Comparison of ENCODE assay signal across 1 cellular context in the genomic region with DNA sequence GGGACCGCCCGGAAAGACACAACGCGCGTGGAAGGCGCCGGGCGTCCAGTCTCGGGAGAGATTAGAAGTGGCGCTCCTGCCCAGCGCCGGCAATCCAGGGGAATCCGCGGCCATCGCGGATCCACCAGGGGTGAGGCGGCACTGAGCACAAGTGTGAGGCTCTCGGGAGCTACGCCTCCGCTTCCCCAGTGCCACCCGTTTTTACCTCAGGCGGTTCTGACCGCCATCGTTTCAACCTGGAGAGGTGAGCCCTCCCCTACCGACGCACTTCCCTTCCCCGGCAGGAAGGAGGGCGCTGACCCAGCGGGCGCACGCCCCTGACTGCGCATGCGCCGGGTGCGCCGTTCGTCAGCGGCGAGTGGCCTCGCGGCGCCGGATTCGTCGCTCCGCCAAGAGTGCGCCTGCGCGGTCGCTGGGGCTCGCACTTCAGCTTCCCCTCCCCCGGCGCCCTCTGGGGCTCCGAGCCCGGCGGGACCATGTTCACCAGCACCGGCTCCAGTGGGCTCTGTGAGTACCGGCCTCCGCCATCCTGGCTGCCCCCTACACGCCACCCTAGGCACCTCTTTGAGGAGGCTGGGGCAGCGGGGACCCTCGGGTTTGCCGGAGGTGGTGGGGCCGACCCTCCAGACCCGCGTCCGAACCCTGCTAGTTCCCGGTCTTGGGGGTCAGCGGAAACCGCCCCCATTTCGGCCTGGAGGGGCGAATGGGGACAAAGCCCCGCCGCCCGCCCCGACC.
A peak's percentile ranks its signal among the peaks of the same experiment; 100 is the strongest.
TF ChIP-seq lines count a peak whose summit lies in the region.

A gene with protein sequence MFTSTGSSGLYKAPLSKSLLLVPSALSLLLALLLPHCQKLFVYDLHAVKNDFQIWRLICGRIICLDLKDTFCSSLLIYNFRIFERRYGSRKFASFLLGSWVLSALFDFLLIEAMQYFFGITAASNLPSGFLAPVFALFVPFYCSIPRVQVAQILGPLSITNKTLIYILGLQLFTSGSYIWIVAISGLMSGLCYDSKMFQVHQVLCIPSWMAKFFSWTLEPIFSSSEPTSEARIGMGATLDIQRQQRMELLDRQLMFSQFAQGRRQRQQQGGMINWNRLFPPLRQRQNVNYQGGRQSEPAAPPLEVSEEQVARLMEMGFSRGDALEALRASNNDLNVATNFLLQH (plus strand): TSS at position 422 of the 735 bp plus-strand sequence. CDS start 55 bp downstream, at position 477.

TF ChIP-seq in K562, 482 proteins besides CTCF, POLR2A, EP300 and RAD21 (continued from another document):
- TF ChIP-seq, protein P1, sequence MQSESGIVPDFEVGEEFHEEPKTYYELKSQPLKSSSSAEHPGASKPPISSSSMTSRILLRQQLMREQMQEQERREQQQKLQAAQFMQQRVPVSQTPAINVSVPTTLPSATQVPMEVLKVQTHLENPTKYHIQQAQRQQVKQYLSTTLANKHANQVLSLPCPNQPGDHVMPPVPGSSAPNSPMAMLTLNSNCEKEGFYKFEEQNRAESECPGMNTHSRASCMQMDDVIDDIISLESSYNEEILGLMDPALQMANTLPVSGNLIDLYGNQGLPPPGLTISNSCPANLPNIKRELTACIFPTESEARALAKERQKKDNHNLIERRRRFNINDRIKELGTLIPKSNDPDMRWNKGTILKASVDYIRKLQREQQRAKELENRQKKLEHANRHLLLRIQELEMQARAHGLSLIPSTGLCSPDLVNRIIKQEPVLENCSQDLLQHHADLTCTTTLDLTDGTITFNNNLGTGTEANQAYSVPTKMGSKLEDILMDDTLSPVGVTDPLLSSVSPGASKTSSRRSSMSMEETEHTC (IDR thresholded peaks at IDR 0.05), result peak; percentile 17; the same call in 1 of the 2 replicates
- TF ChIP-seq FOXA3 (CRISPR knock-in tag; conservative IDR thresholded peaks at IDR 0.05 in 1 of 2, IDR thresholded peaks at IDR 0.05 in 1 of 2), result no peak
- no peak for TF ChIP-seq U2AF1 (optimal IDR thresholded peaks at IDR 0.05; ENCODE audit: low read depth, low read length)
- no peak for TF ChIP-seq TEAD2 (tag; IDR thresholded peaks at IDR 0.05)
- peak; percentile 51 to 87 (median 55) for TF ChIP-seq YY1 (IDR thresholded peaks at IDR 0.05; ENCODE audit: borderline replicate concordance in 1 of 3, control insufficient read depth in 1 of 3, extremely low read depth in 1 of 3, insufficient read depth in 3 of 3, insufficient read length in 1 of 3, insufficient replicate concordance in 2 of 3, low read depth in 1 of 3, low read length in 2 of 3)
- TF ChIP-seq TRIM28 (IDR thresholded peaks at IDR 0.05), result no peak
- peak; percentile 85 for TF ChIP-seq MTA3 (IDR thresholded peaks at IDR 0.05; ENCODE audit: borderline replicate concordance)
- TF ChIP-seq, protein P2, sequence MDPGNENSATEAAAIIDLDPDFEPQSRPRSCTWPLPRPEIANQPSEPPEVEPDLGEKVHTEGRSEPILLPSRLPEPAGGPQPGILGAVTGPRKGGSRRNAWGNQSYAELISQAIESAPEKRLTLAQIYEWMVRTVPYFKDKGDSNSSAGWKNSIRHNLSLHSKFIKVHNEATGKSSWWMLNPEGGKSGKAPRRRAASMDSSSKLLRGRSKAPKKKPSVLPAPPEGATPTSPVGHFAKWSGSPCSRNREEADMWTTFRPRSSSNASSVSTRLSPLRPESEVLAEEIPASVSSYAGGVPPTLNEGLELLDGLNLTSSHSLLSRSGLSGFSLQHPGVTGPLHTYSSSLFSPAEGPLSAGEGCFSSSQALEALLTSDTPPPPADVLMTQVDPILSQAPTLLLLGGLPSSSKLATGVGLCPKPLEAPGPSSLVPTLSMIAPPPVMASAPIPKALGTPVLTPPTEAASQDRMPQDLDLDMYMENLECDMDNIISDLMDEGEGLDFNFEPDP (CRISPR knock-in tag; IDR thresholded peaks at IDR 0.05), result no peak
- no peak for TF ChIP-seq ARID2 (IDR thresholded peaks at IDR 0.05)
- no peak for TF ChIP-seq EWSR1 (IDR thresholded peaks at IDR 0.05; ENCODE audit: borderline replicate concordance, low read depth, partially characterized antibody)
- TF ChIP-seq FOXJ3 (CRISPR knock-in tag; IDR thresholded peaks at IDR 0.05), result no peak
- TF ChIP-seq FOSL1 (tag; conservative IDR thresholded peaks at IDR 0.05), result no peak
- no peak for TF ChIP-seq MCM7 (IDR thresholded peaks at IDR 0.05)
- TF ChIP-seq, protein P3, sequence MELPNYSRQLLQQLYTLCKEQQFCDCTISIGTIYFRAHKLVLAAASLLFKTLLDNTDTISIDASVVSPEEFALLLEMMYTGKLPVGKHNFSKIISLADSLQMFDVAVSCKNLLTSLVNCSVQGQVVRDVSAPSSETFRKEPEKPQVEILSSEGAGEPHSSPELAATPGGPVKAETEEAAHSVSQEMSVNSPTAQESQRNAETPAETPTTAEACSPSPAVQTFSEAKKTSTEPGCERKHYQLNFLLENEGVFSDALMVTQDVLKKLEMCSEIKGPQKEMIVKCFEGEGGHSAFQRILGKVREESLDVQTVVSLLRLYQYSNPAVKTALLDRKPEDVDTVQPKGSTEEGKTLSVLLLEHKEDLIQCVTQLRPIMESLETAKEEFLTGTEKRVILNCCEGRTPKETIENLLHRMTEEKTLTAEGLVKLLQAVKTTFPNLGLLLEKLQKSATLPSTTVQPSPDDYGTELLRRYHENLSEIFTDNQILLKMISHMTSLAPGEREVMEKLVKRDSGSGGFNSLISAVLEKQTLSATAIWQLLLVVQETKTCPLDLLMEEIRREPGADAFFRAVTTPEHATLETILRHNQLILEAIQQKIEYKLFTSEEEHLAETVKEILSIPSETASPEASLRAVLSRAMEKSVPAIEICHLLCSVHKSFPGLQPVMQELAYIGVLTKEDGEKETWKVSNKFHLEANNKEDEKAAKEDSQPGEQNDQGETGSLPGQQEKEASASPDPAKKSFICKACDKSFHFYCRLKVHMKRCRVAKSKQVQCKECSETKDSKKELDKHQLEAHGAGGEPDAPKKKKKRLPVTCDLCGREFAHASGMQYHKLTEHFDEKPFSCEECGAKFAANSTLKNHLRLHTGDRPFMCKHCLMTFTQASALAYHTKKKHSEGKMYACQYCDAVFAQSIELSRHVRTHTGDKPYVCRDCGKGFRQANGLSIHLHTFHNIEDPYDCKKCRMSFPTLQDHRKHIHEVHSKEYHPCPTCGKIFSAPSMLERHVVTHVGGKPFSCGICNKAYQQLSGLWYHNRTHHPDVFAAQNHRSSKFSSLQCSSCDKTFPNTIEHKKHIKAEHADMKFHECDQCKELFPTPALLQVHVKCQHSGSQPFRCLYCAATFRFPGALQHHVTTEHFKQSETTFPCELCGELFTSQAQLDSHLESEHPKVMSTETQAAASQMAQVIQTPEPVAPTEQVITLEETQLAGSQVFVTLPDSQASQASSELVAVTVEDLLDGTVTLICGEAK (IDR thresholded peaks at IDR 0.05), result peak; percentile 82
- TF ChIP-seq, protein P3 (CRISPR knock-in tag; IDR thresholded peaks at IDR 0.05), result no peak
- no peak for TF ChIP-seq ZNF121 (CRISPR knock-in tag; conservative IDR thresholded peaks at IDR 0.05)
- TF ChIP-seq, protein P4, sequence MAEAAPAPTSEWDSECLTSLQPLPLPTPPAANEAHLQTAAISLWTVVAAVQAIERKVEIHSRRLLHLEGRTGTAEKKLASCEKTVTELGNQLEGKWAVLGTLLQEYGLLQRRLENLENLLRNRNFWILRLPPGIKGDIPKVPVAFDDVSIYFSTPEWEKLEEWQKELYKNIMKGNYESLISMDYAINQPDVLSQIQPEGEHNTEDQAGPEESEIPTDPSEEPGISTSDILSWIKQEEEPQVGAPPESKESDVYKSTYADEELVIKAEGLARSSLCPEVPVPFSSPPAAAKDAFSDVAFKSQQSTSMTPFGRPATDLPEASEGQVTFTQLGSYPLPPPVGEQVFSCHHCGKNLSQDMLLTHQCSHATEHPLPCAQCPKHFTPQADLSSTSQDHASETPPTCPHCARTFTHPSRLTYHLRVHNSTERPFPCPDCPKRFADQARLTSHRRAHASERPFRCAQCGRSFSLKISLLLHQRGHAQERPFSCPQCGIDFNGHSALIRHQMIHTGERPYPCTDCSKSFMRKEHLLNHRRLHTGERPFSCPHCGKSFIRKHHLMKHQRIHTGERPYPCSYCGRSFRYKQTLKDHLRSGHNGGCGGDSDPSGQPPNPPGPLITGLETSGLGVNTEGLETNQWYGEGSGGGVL (CRISPR knock-in tag; IDR thresholded peaks at IDR 0.05), result no peak
- TF ChIP-seq, protein P5, sequence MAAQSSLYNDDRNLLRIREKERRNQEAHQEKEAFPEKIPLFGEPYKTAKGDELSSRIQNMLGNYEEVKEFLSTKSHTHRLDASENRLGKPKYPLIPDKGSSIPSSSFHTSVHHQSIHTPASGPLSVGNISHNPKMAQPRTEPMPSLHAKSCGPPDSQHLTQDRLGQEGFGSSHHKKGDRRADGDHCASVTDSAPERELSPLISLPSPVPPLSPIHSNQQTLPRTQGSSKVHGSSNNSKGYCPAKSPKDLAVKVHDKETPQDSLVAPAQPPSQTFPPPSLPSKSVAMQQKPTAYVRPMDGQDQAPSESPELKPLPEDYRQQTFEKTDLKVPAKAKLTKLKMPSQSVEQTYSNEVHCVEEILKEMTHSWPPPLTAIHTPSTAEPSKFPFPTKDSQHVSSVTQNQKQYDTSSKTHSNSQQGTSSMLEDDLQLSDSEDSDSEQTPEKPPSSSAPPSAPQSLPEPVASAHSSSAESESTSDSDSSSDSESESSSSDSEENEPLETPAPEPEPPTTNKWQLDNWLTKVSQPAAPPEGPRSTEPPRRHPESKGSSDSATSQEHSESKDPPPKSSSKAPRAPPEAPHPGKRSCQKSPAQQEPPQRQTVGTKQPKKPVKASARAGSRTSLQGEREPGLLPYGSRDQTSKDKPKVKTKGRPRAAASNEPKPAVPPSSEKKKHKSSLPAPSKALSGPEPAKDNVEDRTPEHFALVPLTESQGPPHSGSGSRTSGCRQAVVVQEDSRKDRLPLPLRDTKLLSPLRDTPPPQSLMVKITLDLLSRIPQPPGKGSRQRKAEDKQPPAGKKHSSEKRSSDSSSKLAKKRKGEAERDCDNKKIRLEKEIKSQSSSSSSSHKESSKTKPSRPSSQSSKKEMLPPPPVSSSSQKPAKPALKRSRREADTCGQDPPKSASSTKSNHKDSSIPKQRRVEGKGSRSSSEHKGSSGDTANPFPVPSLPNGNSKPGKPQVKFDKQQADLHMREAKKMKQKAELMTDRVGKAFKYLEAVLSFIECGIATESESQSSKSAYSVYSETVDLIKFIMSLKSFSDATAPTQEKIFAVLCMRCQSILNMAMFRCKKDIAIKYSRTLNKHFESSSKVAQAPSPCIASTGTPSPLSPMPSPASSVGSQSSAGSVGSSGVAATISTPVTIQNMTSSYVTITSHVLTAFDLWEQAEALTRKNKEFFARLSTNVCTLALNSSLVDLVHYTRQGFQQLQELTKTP (IDR thresholded peaks at IDR 0.05; ENCODE audit: low read depth in 1 of 2, partially characterized antibody in 2 of 2), result no peak
- TF ChIP-seq ELF4 (CRISPR knock-in tag; IDR thresholded peaks at IDR 0.05), result no peak
- TF ChIP-seq WHSC1 (IDR thresholded peaks at IDR 0.05; ENCODE audit: low read length), result no peak
- TF ChIP-seq MYBL2 (IDR thresholded peaks at IDR 0.05; ENCODE audit: low read depth), result no peak
- TF ChIP-seq MYBL2 (CRISPR knock-in tag; IDR thresholded peaks at IDR 0.05; ENCODE audit: borderline replicate concordance), result no peak
- TF ChIP-seq MTA1 (IDR thresholded peaks at IDR 0.05; ENCODE audit: borderline replicate concordance), result no peak
- no peak for TF ChIP-seq NFIX (CRISPR knock-in tag; IDR thresholded peaks at IDR 0.05; ENCODE audit: low read depth)
- TF ChIP-seq ESRRA (IDR thresholded peaks at IDR 0.05; ENCODE audit: borderline replicate concordance, low read depth), result no peak
- TF ChIP-seq ILF3 (IDR thresholded peaks at IDR 0.05; ENCODE audit: borderline replicate concordance), result no peak; the same call in 1 of the 2 replicates
- no peak for TF ChIP-seq PRPF4 (IDR thresholded peaks at IDR 0.05; ENCODE audit: insufficient read depth, low read depth, low read length, poor library complexity, severe bottlenecking)
- TF ChIP-seq BRF1 (IDR thresholded peaks at IDR 0.05; ENCODE audit: borderline replicate concordance, extremely low read depth, insufficient read length), result no peak
- TF ChIP-seq ZNF507 (tag; conservative IDR thresholded peaks at IDR 0.05), result no peak
- no peak for TF ChIP-seq KAT8 (IDR thresholded peaks at IDR 0.05; ENCODE audit: low read depth)
- TF ChIP-seq, protein P6, sequence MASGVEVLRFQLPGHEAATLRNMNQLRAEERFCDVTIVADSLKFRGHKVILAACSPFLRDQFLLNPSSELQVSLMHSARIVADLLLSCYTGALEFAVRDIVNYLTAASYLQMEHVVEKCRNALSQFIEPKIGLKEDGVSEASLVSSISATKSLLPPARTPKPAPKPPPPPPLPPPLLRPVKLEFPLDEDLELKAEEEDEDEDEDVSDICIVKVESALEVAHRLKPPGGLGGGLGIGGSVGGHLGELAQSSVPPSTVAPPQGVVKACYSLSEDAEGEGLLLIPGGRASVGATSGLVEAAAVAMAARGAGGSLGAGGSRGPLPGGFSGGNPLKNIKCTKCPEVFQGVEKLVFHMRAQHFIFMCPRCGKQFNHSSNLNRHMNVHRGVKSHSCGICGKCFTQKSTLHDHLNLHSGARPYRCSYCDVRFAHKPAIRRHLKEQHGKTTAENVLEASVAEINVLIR (CRISPR knock-in tag; IDR thresholded peaks at IDR 0.05), result peak; percentile 31; the same call in 1 of the 2 replicates
- TF ChIP-seq SRSF1 (IDR thresholded peaks at IDR 0.05; ENCODE audit: low read depth, low read length), result no peak
- TF ChIP-seq RBM15 (IDR thresholded peaks at IDR 0.05; ENCODE audit: insufficient read depth, low read length), result no peak
- TF ChIP-seq HOXB6 (CRISPR knock-in tag; IDR thresholded peaks at IDR 0.05; ENCODE audit: borderline replicate concordance), result no peak
- TF ChIP-seq KLF1 (tag; IDR thresholded peaks at IDR 0.05), result no peak
- TF ChIP-seq L3MBTL2 (IDR thresholded peaks at IDR 0.05), result peak; percentile 74; the same call in 1 of the 2 replicates
- TF ChIP-seq ZNF212 (CRISPR knock-in tag; IDR thresholded peaks at IDR 0.05), result 0 out of 2 replicates have a peak, but pooled peaks have one; percentile 59
TF ChIP-seq in K562: peak in this region for 102.
